ENCODE assay signal across 27 cellular contexts in genomic region chr6:131917763-131918649, GRCh38. TPM values are rescaled to one million over a fixed set of nuclear protein-coding genes. Genes with fewer than 3 reads are reported as not detected.
DNase-seq lines count a peak whose midpoint lies in the region; ATAC-seq and TF ChIP-seq lines count a peak whose summit lies in the region.
"Had no signal": no experiment of that assay in that cellular context is flagged by ENCODE, and none has a peak within 500 bp of the region (broad histone marks: within the 10 kb centered on the region; RNA-seq: fewer than 3 reads in every experiment).

No MANE protein-coding gene starts in this region.

- H2AK5ac ChIP-seq in neuronal stem cell (ENCODE audit: low read depth, low read length): no peak overlapping the region

- no peak overlapping the region for H4K91ac ChIP-seq in neuronal stem cell (ENCODE audit: low read depth, low read length, poor library complexity)

- 0 out of 2 replicates have a peak, but pooled peaks have one; percentile 4 for TF ChIP-seq CTCF in WERI-Rb-1 (IDR thresholded peaks at IDR 0.05; ENCODE audit: low read depth, low read length)
- TF ChIP-seq CTCF in spleen (IDR thresholded peaks at IDR 0.05 in 8 of 11, conservative IDR thresholded peaks at IDR 0.05 in 3 of 11): no peak

- H3K9ac ChIP-seq in neuronal stem cell (ENCODE audit: low read depth, low read length, poor library complexity): no peak overlapping the region

- intact Hi-C loops in spleen (cut with DNase I; ENCODE audit: low total_unique reads): loop anchor here (10.0 kb wide), 1 partner anchor 223 kb away; no protein-coding TSS in a partner anchor

- H3K4me1 ChIP-seq in neuronal stem cell (ENCODE audit: control insufficient read depth in 2 of 2, insufficient read depth in 1 of 2, low read depth in 1 of 2, low read length in 2 of 2) (no peaks in the 10 kb centered on the region), HAP-1 (no peaks in the 10 kb centered on the region; the same call in 1 of the 2 replicates), spleen (peaks cover 0 to 18% (median 4%) of the 10 kb centered on the region in 6 donors)
- H3K4me1 ChIP-seq: body of pancreas, foreskin keratinocyte, lower lobe of right lung, Peyer's patch, tibial artery had no signal

- H3K18ac ChIP-seq in neuronal stem cell (ENCODE audit: low read length): no peak overlapping the region

- H3K9me3 ChIP-seq in WERI-Rb-1 (ENCODE audit: severe bottlenecking) (no peaks in the 10 kb centered on the region), neuronal stem cell (replicated peaks in 1 of 2; ENCODE audit: control insufficient read depth in 2 of 2, insufficient read depth in 1 of 2, low read depth in 1 of 2, low read length in 2 of 2) (peaks cover 0 to 2% of the 10 kb centered on the region in 2 donors), HAP-1 (no peaks in the 10 kb centered on the region; the same call in 1 of the 2 replicates), spleen (peaks cover 0 to 17% (median 13%) of the 10 kb centered on the region in 8 donors)
- H3K9me3 ChIP-seq: body of pancreas, neutrophil, Peyer's patch, SJSA1 had no signal

- no peaks in the 10 kb centered on the region for H3K79me1 ChIP-seq in neuronal stem cell (ENCODE audit: low read depth, low read length)

- no peak overlapping the region for H2BK120ac ChIP-seq in neuronal stem cell (ENCODE audit: low read depth, low read length)

- H2BK12ac ChIP-seq in neuronal stem cell (ENCODE audit: low read length): no peak overlapping the region

- no CpG with 5 or more reads among the region's 6 CpGs for WGBS in neuronal stem cell (ENCODE audit: extremely low coverage in 2 of 2, insufficient read length in 2 of 2, insufficient replicate concordance in 1 of 2), 2 donors
- WGBS in spleen, 5 donors: 53 to 71% (median 63%) methylated on average over 6 of the region's 6 CpGs

- H2AFZ ChIP-seq in neuronal stem cell (ENCODE audit: low read length): peak overlapping the region; percentile 41
- H2AFZ ChIP-seq: hepatocyte had no signal

- H3K36me3 ChIP-seq in WERI-Rb-1: no peaks in the 10 kb centered on the region
- H3K36me3 ChIP-seq in neuronal stem cell (replicated peaks in 1 of 2; ENCODE audit: control insufficient read depth in 2 of 2, insufficient read depth in 2 of 2, low read length in 2 of 2): no peaks in the 10 kb centered on the region
- no peaks in the 10 kb centered on the region for H3K36me3 ChIP-seq in HAP-1 (replicated peaks)
- no peaks in the 10 kb centered on the region for H3K36me3 ChIP-seq in spleen
- H3K36me3 ChIP-seq: lower lobe of right lung, neutrophil, Peyer's patch, SJSA1, tibial artery had no signal

- no peak overlapping the region for H3K27ac ChIP-seq in WERI-Rb-1
- no peak overlapping the region for H3K27ac ChIP-seq in neuronal stem cell (replicated peaks; ENCODE audit: low read length)
- no peak overlapping the region for H3K27ac ChIP-seq in spleen
- H3K27ac ChIP-seq: body of pancreas, foreskin keratinocyte, hepatocyte, lower lobe of right lung, neutrophil, Peyer's patch, SJSA1, tibial artery had no signal

- H3K14ac ChIP-seq in neuronal stem cell (ENCODE audit: low read length): no peak overlapping the region

- H3K4me2 ChIP-seq in neuronal stem cell (ENCODE audit: insufficient read depth, low read length, poor library complexity, severe bottlenecking): no peak overlapping the region
- H3K4me2 ChIP-seq: hepatocyte, smooth muscle cell had no signal

- DNase-seq in DMS153 (lab: John Stamatoyannopoulos, UW) (peak; percentile 5), DMS153 treated with DMSO at 0.1 percent for 48 hours (lab: John Stamatoyannopoulos, UW; ENCODE audit: unreplicated experiment) (no peak), NCI-H146 (lab: John Stamatoyannopoulos, UW) (peak; percentile 49), WERI-Rb-1 (peak; percentile 30), neuronal stem cell (ENCODE audit: low spot score) (no peak), HAP-1 (ENCODE audit: low spot score in 2 of 2) (no peak), spleen (no peak)
- DNase-seq: 8988T; activated CD4-positive, alpha-beta T cell treated with anti-CD3 and anti-CD28 coated beads, Interleukin-2, amount 50 U/mL, for 48 hours; activated CD4-positive, CD25-positive, alpha-beta regulatory T cell; activated effector memory CD4-positive, alpha-beta T cell treated with anti-CD3 and anti-CD28 coated beads, Interleukin-2, amount 50 U/mL, for 16 hours; body of pancreas; COR-L47; effector CD8-positive, alpha-beta T cell; foreskin keratinocyte; lower lobe of right lung; NCI-H1694; NK-92 treated with Interleukin-12 subunit alpha and Interleukin-12 subunit beta, amount 100 ng/mL, for 24 hours; Peyer's patch; stimulated activated CD4-positive, alpha-beta T cell treated with anti-CD3 and anti-CD28 coated beads, Interleukin-2, amount 100 ng/mL, for 48 hours; stimulated activated naive CD4-positive, alpha-beta T cell; tibial artery had no signal

- in situ Hi-C loops in HAP-1 (cut with MboI; ENCODE audit: low sequenced_read_pairs): loop anchor here (5.0 to 10.0 kb wide), 2 partner anchors 221 to 357 kb away; no protein-coding TSS in a partner anchor

- H3K4ac ChIP-seq in neuronal stem cell (ENCODE audit: low read length): no peak overlapping the region

- H3K4me3 ChIP-seq in WERI-Rb-1 (ENCODE audit: low read depth, low read length) (no peak overlapping the region), neuronal stem cell (ENCODE audit: low read length in 2 of 2) (no peak overlapping the region), HAP-1 (no peak overlapping the region), spleen (no peak overlapping the region)
- H3K4me3 ChIP-seq: body of pancreas, hepatocyte, lower lobe of right lung, Peyer's patch, SJSA1, smooth muscle cell, tibial artery had no signal

- H3K27me3 ChIP-seq in WERI-Rb-1 (ENCODE audit: insufficient read depth, low read depth, severe bottlenecking): peaks cover 4% of the 10 kb centered on the region
- peaks cover 0 to 4% (median 0%) of the 10 kb centered on the region in 3 experiments for H3K27me3 ChIP-seq in neuronal stem cell (ENCODE audit: control insufficient read depth in 3 of 3, insufficient read depth in 3 of 3, low read depth in 1 of 3, low read length in 3 of 3)
- H3K27me3 ChIP-seq in HAP-1 (ENCODE audit: low read depth): 0 out of 2 replicates have a peak, but pooled peaks cover 3% of the 10 kb centered on the region
- peaks cover 0 to 50% (median 7%) of the 10 kb centered on the region in 7 donors for H3K27me3 ChIP-seq in spleen (replicated peaks in 1 of 7)
- H3K27me3 ChIP-seq: body of pancreas, foreskin keratinocyte, hepatocyte, Peyer's patch, SJSA1, tibial artery had no signal

- TF ChIP-seq POLR2A in spleen (IDR thresholded peaks at IDR 0.05): no peak

- H4K8ac ChIP-seq in neuronal stem cell (ENCODE audit: low read depth, low read length): no peak overlapping the region

- H3K23ac ChIP-seq in neuronal stem cell (ENCODE audit: low read depth, low read length, poor library complexity): no peak overlapping the region

- H2BK5ac ChIP-seq in neuronal stem cell (ENCODE audit: low read length): no peak overlapping the region

- H2BK15ac ChIP-seq in neuronal stem cell (ENCODE audit: low read length): no peak overlapping the region

- no peak for ATAC-seq in HG03521 (IDR thresholded peaks at IDR 0.05; ENCODE audit: unreplicated experiment)
- ATAC-seq: body of pancreas, foreskin keratinocyte had no signal

RNA-seq across cellular contexts. Expression of gene CCN2, which starts 33.2 kb away (rescaled TPM):
- 69.1 TPM for polyA plus RNA-seq in neuronal stem cell (2013, experiment 1 of 2)
- polyA plus RNA-seq in neuronal stem cell (2013, experiment 2 of 2): 70.8 TPM
- total RNA-seq in spleen: 100 to 1,000 TPM; 253 to 556 (median 319) TPM
- 100 to 1,000 TPM in 1 of 3 donors, 10 to 100 TPM in 2; 20.6 to 115 (median 74.2) TPM for polyA plus RNA-seq in spleen

Comparison
In these comparisons a context has a peak if more than half of its experiments do, and no peak if none do; other contexts are left out.
1. DNase-seq: peak in DMS153 (single experiment), NCI-H146 (single experiment) and WERI-Rb-1 (single experiment); none in DMS153 treated with DMSO at 0.1 percent for 48 hours (single experiment), neuronal stem cell (single experiment), HAP-1 (0 of 2) and spleen (single experiment).